In the genomic region with DNA sequence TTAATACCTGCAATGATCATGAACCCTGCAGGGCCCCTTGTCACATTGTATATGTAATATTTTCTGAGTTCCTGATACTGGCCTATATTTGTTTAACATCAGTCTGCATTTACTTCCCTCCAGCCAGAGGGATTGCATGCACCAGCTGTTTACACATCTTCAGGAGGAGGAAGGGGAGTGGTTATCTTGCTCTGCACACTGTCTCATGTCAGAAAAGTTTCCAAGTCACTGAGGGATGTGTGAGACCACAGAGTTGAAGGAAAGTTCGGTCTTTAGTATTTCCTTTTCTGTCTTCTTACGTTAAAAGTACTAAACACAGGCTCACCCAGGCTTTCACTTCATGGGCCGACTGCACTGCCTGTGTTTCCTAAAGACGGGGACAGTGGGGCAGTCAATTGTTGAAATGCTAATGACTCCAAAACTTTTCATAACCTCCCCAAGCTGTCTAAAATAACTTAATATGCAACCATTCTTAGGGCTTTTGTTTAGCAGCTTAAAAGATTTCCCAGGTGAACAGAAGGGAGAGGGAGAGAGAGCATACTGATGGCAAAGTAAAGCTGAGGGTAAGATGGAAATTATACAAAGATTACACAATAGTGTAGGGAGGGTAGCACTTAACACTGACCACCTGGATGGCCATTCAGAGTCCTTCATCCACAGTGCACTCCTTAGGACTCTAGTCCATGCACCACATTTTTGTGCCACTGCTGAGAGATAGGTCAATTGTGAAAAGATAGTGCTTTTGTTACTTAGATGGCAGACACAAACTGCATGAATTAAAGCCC, we compare ENCODE assay signal across 9 cellular contexts.
A peak's percentile ranks its signal among the peaks of the same experiment; 100 is the strongest.
DNase-seq lines count a peak whose midpoint lies in the region; ATAC-seq and TF ChIP-seq lines count a peak whose summit lies in the region.
"Had no signal": no experiment of that assay in that cellular context is flagged by ENCODE, and none has a peak within 500 bp of the region (broad histone marks: within the 10 kb centered on the region; RNA-seq: fewer than 3 reads in every experiment).

No MANE protein-coding gene starts in this region.

- no peaks in the 10 kb centered on the region for H3K36me3 ChIP-seq in naive thymus-derived CD4-positive, alpha-beta T cell (ENCODE audit: control insufficient read depth in 2 of 3, insufficient read depth in 3 of 3, low read length in 3 of 3)
- H3K36me3 ChIP-seq in psoas muscle (ENCODE audit: insufficient read depth in 1 of 2, low read depth in 1 of 2) = no peaks in the 10 kb centered on the region

- no peak overlapping the region for H3K4me3 ChIP-seq in naive thymus-derived CD4-positive, alpha-beta T cell (ENCODE audit: low read length)
- H3K4me3 ChIP-seq in psoas muscle = no peak overlapping the region

- ATAC-seq in GM18511 (IDR thresholded peaks at IDR 0.05; ENCODE audit: unreplicated experiment) (peak; percentile 84), HG03432 (IDR thresholded peaks at IDR 0.05; ENCODE audit: unreplicated experiment) (peak; percentile 57), psoas muscle (no peak)
- peak; percentile 75 for ATAC-seq in naive thymus-derived CD4-positive, alpha-beta T cell

- H3K4me3 Mint-ChIP-seq in naive thymus-derived CD4-positive, alpha-beta T cell = no peak overlapping the region

- TF ChIP-seq CTCF in psoas muscle (IDR thresholded peaks at IDR 0.05) = no peak

- no peak overlapping the region for H3K27ac ChIP-seq in naive thymus-derived CD4-positive, alpha-beta T cell (ENCODE audit: low read depth, low read length)
- no peak overlapping the region for H3K27ac ChIP-seq in psoas muscle

- CTCF ChIA-PET in naive thymus-derived CD4-positive, alpha-beta T cell (lab: Charles Lee) = no interaction called here

- H3K36me3 Mint-ChIP-seq in naive thymus-derived CD4-positive, alpha-beta T cell = no peaks in the 10 kb centered on the region

- no peaks in the 10 kb centered on the region for H3K9me3 ChIP-seq in naive thymus-derived CD4-positive, alpha-beta T cell (ENCODE audit: control insufficient read depth in 2 of 3, low read length in 3 of 3)
- no peaks in the 10 kb centered on the region for H3K9me3 ChIP-seq in psoas muscle

- H3K27me3 Mint-ChIP-seq in naive thymus-derived CD4-positive, alpha-beta T cell = peaks cover 6 to 20% (median 16%) of the 10 kb centered on the region in 5 donors

- H3K4me1 Mint-ChIP-seq in naive thymus-derived CD4-positive, alpha-beta T cell = peaks cover 0 to 7% (median 3%) of the 10 kb centered on the region in 7 donors

- POLR2A ChIA-PET in naive thymus-derived CD4-positive, alpha-beta T cell (lab: Charles Lee) = no interaction called here

- H3K4me1 ChIP-seq in naive thymus-derived CD4-positive, alpha-beta T cell (ENCODE audit: control insufficient read depth in 2 of 2, insufficient read depth in 2 of 2, low read length in 2 of 2) = no peaks in the 10 kb centered on the region
- peaks cover 4% of the 10 kb centered on the region for H3K4me1 ChIP-seq in psoas muscle

- intact Hi-C loops in naive thymus-derived CD4-positive, alpha-beta T cell (cut with micrococcal nuclease) = no loop called here
- intact Hi-C loops in psoas muscle (cut with DNase I) = no loop called here

- peaks cover 0 to under 1% (median 0%) of the 10 kb centered on the region in 11 donors for H3K9me3 Mint-ChIP-seq in naive thymus-derived CD4-positive, alpha-beta T cell

- WGBS in psoas muscle, 3 donors = 63 to 70% (median 68%) methylated on average over 4 of the region's 4 CpGs

- no peak overlapping the region for H3K27ac Mint-ChIP-seq in naive thymus-derived CD4-positive, alpha-beta T cell

- peaks cover 0 to 4% of the 10 kb centered on the region in 2 donors for H3K27me3 ChIP-seq in naive thymus-derived CD4-positive, alpha-beta T cell (ENCODE audit: control insufficient read depth in 2 of 2, insufficient read depth in 2 of 2, low read length in 2 of 2)
- H3K27me3 ChIP-seq in psoas muscle (ENCODE audit: insufficient read depth in 3 of 3, low read length in 2 of 3) = no peaks in the 10 kb centered on the region

- DNase-seq in amniotic epithelial cell (ENCODE audit: low read depth) (peak; percentile 94), psoas muscle (no peak), NCI-H1417 treated with DMSO at 0.1 percent for 48 hours (lab: John Stamatoyannopoulos, UW) (no peak), GF-D8 (lab: John Stamatoyannopoulos, UW) (no peak)
- no peak for DNase-seq in naive thymus-derived CD4-positive, alpha-beta T cell
- no peak for DNase-seq in activated CD4-positive, alpha-beta T cell treated with anti-CD3 and anti-CD28 coated beads, Interleukin-2, amount 50 U/mL, for 48 hours
- DNase-seq: retina had no signal

Comparison
In these comparisons a context has a peak if more than half of its experiments do, and no peak if none do; other contexts are left out.
1. ATAC-seq: peak in GM18511 (single experiment), HG03432 (single experiment) and naive thymus-derived CD4-positive, alpha-beta T cell (single experiment); none in psoas muscle (0 of 4).